In the genomic region with DNA sequence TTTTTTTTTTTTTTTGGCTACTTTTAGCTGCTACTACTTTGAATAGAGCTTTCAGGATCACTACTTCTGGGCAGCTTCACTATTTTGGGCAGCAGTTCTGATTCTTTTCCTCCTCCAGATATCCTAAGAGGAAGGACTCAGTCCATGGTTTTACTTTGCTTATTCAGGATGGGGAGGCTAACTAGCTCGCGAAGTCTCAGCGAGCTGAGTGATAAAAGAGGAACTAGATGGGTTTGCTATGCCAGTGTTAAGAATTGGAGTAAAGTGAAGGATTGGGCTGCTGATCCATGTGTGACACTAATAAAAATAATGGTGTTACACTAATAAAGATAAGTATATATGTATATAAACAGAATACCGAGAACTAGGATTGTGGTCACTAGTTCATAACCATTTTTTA, we compare ENCODE assay signal across 11 cellular contexts. TPM values are rescaled to one million over a fixed set of nuclear protein-coding genes. Genes with fewer than 3 reads are reported as not detected.
A peak's percentile ranks its signal among the peaks of the same experiment; 100 is the strongest.
DNase-seq lines count a peak whose midpoint lies in the region; ATAC-seq, FAIRE-seq and TF ChIP-seq lines count a peak whose summit lies in the region.
"Had no signal": no experiment of that assay in that cellular context is flagged by ENCODE, and none has a peak within 500 bp of the region (broad histone marks: within the 10 kb centered on the region; RNA-seq: fewer than 3 reads in every experiment).

No MANE protein-coding gene starts in this region.

- in situ Hi-C loops in KBM-7 (cut with MboI; ENCODE audit: low pct_unique_long_range_greater_than_20kb, low sequenced_read_pairs): no loop called here

- peaks cover 36 to 85% (median 52%) of the 10 kb centered on the region in 10 experiments for H3K4me1 ChIP-seq in BLaER1 treated with 17β-estradiol and CSF1 and Interleukin-3, amounts not matched to agents 10 nM and 100 nM
- H3K4me1 ChIP-seq in astrocyte (ENCODE audit: insufficient read depth, low read length): peaks cover 7% of the 10 kb centered on the region
- peaks cover 10% of the 10 kb centered on the region for H3K4me1 ChIP-seq in mucosa of stomach (ENCODE audit: control insufficient read depth, insufficient read depth, low read length)

- no peak overlapping the region for H2AFZ ChIP-seq in astrocyte (ENCODE audit: low read depth, low read length)

- H3K4me3 Mint-ChIP-seq in astrocyte (ENCODE audit: unreplicated experiment): no peak overlapping the region

- peaks cover 13% of the 10 kb centered on the region for H3K4me1 Mint-ChIP-seq in astrocyte (ENCODE audit: low read depth, unreplicated experiment)

- H3K4me3 ChIP-seq in BLaER1 treated with 17β-estradiol and CSF1 and Interleukin-3, amounts not matched to agents 10 nM and 100 nM: no peak overlapping the region
- H3K4me3 ChIP-seq in astrocyte (ENCODE audit: insufficient read depth, low read depth, low read length) (no peak overlapping the region), mucosa of stomach (ENCODE audit: low read length) (no peak overlapping the region)
- H3K4me3 ChIP-seq: upper lobe of left lung had no signal

- peaks cover 100% of the 10 kb centered on the region for H3K79me2 ChIP-seq in astrocyte (ENCODE audit: insufficient read depth, low read length)

- FAIRE-seq in astrocyte (lab: Jason Lieb, UNC): no peak

- peak overlapping the region in 1 of 11 experiments; percentile 27; a peak in 1 of 22 replicates for H3K27ac ChIP-seq in BLaER1 treated with 17β-estradiol and CSF1 and Interleukin-3, amounts not matched to agents 10 nM and 100 nM
- H3K27ac ChIP-seq in astrocyte (ENCODE audit: low read depth, low read length): no peak overlapping the region

- H3K27me3 Mint-ChIP-seq in astrocyte (ENCODE audit: low read depth, unreplicated experiment): no peaks in the 10 kb centered on the region

- peaks cover 90 to 99% (median 94%) of the 10 kb centered on the region in 11 experiments for H4K20me1 ChIP-seq in BLaER1 treated with 17β-estradiol and CSF1 and Interleukin-3, amounts not matched to agents 10 nM and 100 nM
- peaks cover 92% of the 10 kb centered on the region for H4K20me1 ChIP-seq in astrocyte (ENCODE audit: insufficient read depth, low read length)

- peaks cover 19 to 76% (median 58%) of the 10 kb centered on the region in 11 experiments for H3K36me3 ChIP-seq in BLaER1 treated with 17β-estradiol and CSF1 and Interleukin-3, amounts not matched to agents 10 nM and 100 nM
- H3K36me3 ChIP-seq in astrocyte (ENCODE audit: insufficient read depth, low read length) (peaks cover 2% of the 10 kb centered on the region), mucosa of stomach (ENCODE audit: control insufficient read depth, insufficient read depth, low read length) (no peaks in the 10 kb centered on the region)
- H3K36me3 ChIP-seq: upper lobe of left lung had no signal

- ATAC-seq in HG02759 (IDR thresholded peaks at IDR 0.05; ENCODE audit: unreplicated experiment) (no peak), HG03457 (IDR thresholded peaks at IDR 0.05; ENCODE audit: unreplicated experiment) (no peak)
- ATAC-seq: Panc1 had no signal

- no peaks in the 10 kb centered on the region for H3K9me3 Mint-ChIP-seq in astrocyte (ENCODE audit: unreplicated experiment)

- peak overlapping the region; percentile 31 to 99 (median 92); a peak in 18 of 22 replicates for H3K4me2 ChIP-seq in BLaER1 treated with 17β-estradiol and CSF1 and Interleukin-3, amounts not matched to agents 10 nM and 100 nM
- H3K4me2 ChIP-seq in astrocyte (ENCODE audit: low read length): peak overlapping the region; percentile 31

- H3K9ac ChIP-seq in BLaER1 treated with 17β-estradiol and CSF1 and Interleukin-3, amounts not matched to agents 10 nM and 100 nM: no peak overlapping the region
- H3K9ac ChIP-seq in astrocyte (ENCODE audit: low read length) (no peak overlapping the region), mucosa of stomach (ENCODE audit: low read length) (peak overlapping the region; percentile 15)

- DNase-seq in KBM-7 (peak; percentile 81), astrocyte (ENCODE audit: low read depth) (no peak), AG08396 (ENCODE audit: low spot score) (no peak), activated gamma-delta T cell (lab: John Stamatoyannopoulos, UW) (no peak)
- DNase-seq: effector CD4-positive, alpha-beta T cell; upper lobe of left lung had no signal

- H3K9me3 ChIP-seq in BLaER1 treated with 17β-estradiol and CSF1 and Interleukin-3, amounts not matched to agents 10 nM and 100 nM (replicated peaks in 1 of 11): peaks cover 0 to 6% (median 0%) of the 10 kb centered on the region in 11 experiments; a peak in 3 of 22 replicates
- no peaks in the 10 kb centered on the region for H3K9me3 ChIP-seq in astrocyte (ENCODE audit: insufficient read depth, low read depth, low read length)
- H3K9me3 ChIP-seq in mucosa of stomach (ENCODE audit: control insufficient read depth, low read length): no peaks in the 10 kb centered on the region
- H3K9me3 ChIP-seq: upper lobe of left lung had no signal

- no peak for TF ChIP-seq CTCF in astrocyte (IDR thresholded peaks at IDR 0.05; ENCODE audit: insufficient read depth, low read depth, low read length)

- H3K27me3 ChIP-seq in BLaER1 treated with 17β-estradiol and CSF1 and Interleukin-3, amounts not matched to agents 10 nM and 100 nM: no peaks in the 10 kb centered on the region
- H3K27me3 ChIP-seq in astrocyte (ENCODE audit: insufficient read depth, low read length): no peaks in the 10 kb centered on the region
- H3K27me3 ChIP-seq in mucosa of stomach (ENCODE audit: control insufficient read depth, insufficient read depth, low read length): no peaks in the 10 kb centered on the region
- H3K27me3 ChIP-seq: upper lobe of left lung had no signal

- peaks cover 4% of the 10 kb centered on the region for H3K36me3 Mint-ChIP-seq in astrocyte (ENCODE audit: low read depth, unreplicated experiment)

- no peak overlapping the region for H3K27ac Mint-ChIP-seq in astrocyte (ENCODE audit: unreplicated experiment)

RNA-seq across cellular contexts. Expression of gene IST1, which starts 5.0 kb away (rescaled TPM):
- total RNA-seq in astrocyte: 232 and 241 TPM in 2 replicates

RNA-seq across cellular contexts. Expression of gene ZNF821, which starts 16.4 kb away (rescaled TPM):
- total RNA-seq in astrocyte: 9.3 and 10.4 TPM in 2 replicates

RNA-seq across cellular contexts. Expression of gene ATXN1L, which starts 54.6 kb away (rescaled TPM):
- 31.9 and 32.7 TPM in 2 replicates for total RNA-seq in astrocyte
